9 cellular contexts compared by ENCODE assay signal in genomic region chr16:20300312-20301097, GRCh38. TPM values are rescaled to one million over a fixed set of nuclear protein-coding genes. Genes with fewer than 3 reads are reported as not detected.
DNase-seq lines count a peak whose midpoint lies in the region; ATAC-seq and TF ChIP-seq lines count a peak whose summit lies in the region.
"Had no signal": no experiment of that assay in that cellular context is flagged by ENCODE, and none has a peak within 500 bp of the region (broad histone marks: within the 10 kb centered on the region; RNA-seq: fewer than 3 reads in every experiment).

No MANE protein-coding gene starts in this region.

- H3K4me3 Mint-ChIP-seq in CD4-positive, alpha-beta T cell: no peak overlapping the region
- H3K4me3 Mint-ChIP-seq in MCF 10A (ENCODE audit: unreplicated experiment): no peak overlapping the region
- H3K4me3 Mint-ChIP-seq in stimulated activated naive B cell treated with anti-CD40 and anti-IgM and Interleukin-4, amounts not matched to agents 10 μg/mL and 1 μg/mL and 100 μg/mL, for 72 hours: no peak overlapping the region

- no peaks in the 10 kb centered on the region for H3K9me3 Mint-ChIP-seq in CD4-positive, alpha-beta T cell
- H3K9me3 Mint-ChIP-seq in MCF 10A (ENCODE audit: unreplicated experiment): peaks cover 8% of the 10 kb centered on the region
- H3K9me3 Mint-ChIP-seq in stimulated activated naive B cell treated with anti-CD40 and anti-IgM and Interleukin-4, amounts not matched to agents 10 μg/mL and 1 μg/mL and 100 μg/mL, for 72 hours: peaks cover 3 to 5% of the 10 kb centered on the region in 2 donors

- no TSS peak for BruUV-seq in MCF 10A (replicated peaks; lab: Mats Ljungman, UMichigan)

- H3K36me3 Mint-ChIP-seq in CD4-positive, alpha-beta T cell (ENCODE audit: low read depth): no peaks in the 10 kb centered on the region
- H3K36me3 Mint-ChIP-seq in MCF 10A (ENCODE audit: insufficient read depth, unreplicated experiment): no peaks in the 10 kb centered on the region
- no peaks in the 10 kb centered on the region for H3K36me3 Mint-ChIP-seq in stimulated activated naive B cell treated with anti-CD40 and anti-IgM and Interleukin-4, amounts not matched to agents 10 μg/mL and 1 μg/mL and 100 μg/mL, for 72 hours

- POLR2A ChIA-PET in CD4-positive, alpha-beta T cell (lab: Charles Lee): no interaction called here
- POLR2A ChIA-PET in RWPE1 (lab: Yijun Ruan, JAX; ENCODE audit: low non-redundant PET) (no interaction called here), MCF 10A (lab: Yijun Ruan, JAX) (interaction anchor here (0.6 to 1.6 kb wide), 2 partner anchors 393 to 613 kb away, joined by 3 to 7 read pairs; no protein-coding TSS in a partner anchor)

- TF ChIP-seq CTCF in CD4-positive, alpha-beta T cell (IDR thresholded peaks at IDR 0.05): peak; percentile 42
- TF ChIP-seq CTCF in RWPE1 (conservative IDR thresholded peaks at IDR 0.05; ENCODE audit: low read depth): peak; percentile 64
- TF ChIP-seq CTCF in MCF 10A (IDR thresholded peaks at IDR 0.05; ENCODE audit: unreplicated experiment): peak; percentile 74

- peaks cover 14% of the 10 kb centered on the region for H3K27me3 Mint-ChIP-seq in CD4-positive, alpha-beta T cell
- H3K27me3 Mint-ChIP-seq in MCF 10A (ENCODE audit: insufficient read depth, unreplicated experiment): peaks cover 54% of the 10 kb centered on the region
- H3K27me3 Mint-ChIP-seq in stimulated activated naive B cell treated with anti-CD40 and anti-IgM and Interleukin-4, amounts not matched to agents 10 μg/mL and 1 μg/mL and 100 μg/mL, for 72 hours: peaks cover 17 to 19% of the 10 kb centered on the region in 2 donors

- H3K27ac ChIP-seq in CD4-positive, alpha-beta T cell (ENCODE audit: low read depth, low read length): no peak overlapping the region
- H3K27ac ChIP-seq in RWPE1: no peak overlapping the region
- H3K27ac ChIP-seq: skin epidermis had no signal

- no peaks in the 10 kb centered on the region for H3K4me1 Mint-ChIP-seq in CD4-positive, alpha-beta T cell (ENCODE audit: low read depth)
- H3K4me1 Mint-ChIP-seq in MCF 10A (ENCODE audit: insufficient read depth, unreplicated experiment): no peaks in the 10 kb centered on the region
- H3K4me1 Mint-ChIP-seq in stimulated activated naive B cell treated with anti-CD40 and anti-IgM and Interleukin-4, amounts not matched to agents 10 μg/mL and 1 μg/mL and 100 μg/mL, for 72 hours: peaks cover 0 to 3% of the 10 kb centered on the region in 2 donors

- intact Hi-C loops in CD4-positive, alpha-beta T cell (cut with DNase I, micrococcal nuclease): loop anchor here in 1 of 2 experiments (2.0 kb wide), 1 partner anchor 394 kb away; no protein-coding TSS in a partner anchor
- intact Hi-C loops in MCF 10A (cut with micrococcal nuclease): loop anchor here (1.0 to 2.0 kb wide), 4 partner anchors 85 to 402 kb away; no protein-coding TSS in a partner anchor

- peaks cover 5% of the 10 kb centered on the region for H3K27me3 ChIP-seq in CD4-positive, alpha-beta T cell (ENCODE audit: control insufficient read depth, insufficient read depth, low read length)

- no peak for ATAC-seq in CD4-positive, alpha-beta T cell (ENCODE audit: poor library complexity)
- peak; percentile 69 for ATAC-seq in GM18909 (IDR thresholded peaks at IDR 0.05; ENCODE audit: poor library complexity, unreplicated experiment)
- peak; percentile 86 to 91 for ATAC-seq in stimulated activated naive B cell treated with anti-CD40 and anti-IgM and Interleukin-4, amounts not matched to agents 10 μg/mL and 1 μg/mL and 100 μg/mL, for 72 hours (replicated peaks)

- H3K9me3 ChIP-seq in CD4-positive, alpha-beta T cell (ENCODE audit: control insufficient read depth, low read length): no peaks in the 10 kb centered on the region

- DNase-seq in CD4-positive, alpha-beta T cell: peak in 4 of 10 experiments; percentile 1 to 2 (median 2)
- peak; percentile 58 for DNase-seq in LoVo (ENCODE audit: low spot score)
- peak; percentile 58 for DNase-seq in RWPE1 (ENCODE audit: low spot score)
- DNase-seq in MCF 10A (ENCODE audit: unreplicated experiment): peak; percentile 68
- peak; percentile 73 for DNase-seq in kidney tubule cell (ENCODE audit: low spot score)
- peak; percentile 9 for DNase-seq in stimulated activated naive B cell treated with anti-CD40 and anti-IgM and Interleukin-4, amounts not matched to agents 10 μg/mL and 1 μg/mL and 100 μg/mL, for 72 hours
- no peak for DNase-seq in T1000 (lab: John Stamatoyannopoulos, UW)

- CTCF ChIA-PET in CD4-positive, alpha-beta T cell (lab: Charles Lee): interaction anchor here (1.7 kb wide), 1 partner anchor 393 kb away, joined by 4 read pairs; no protein-coding TSS in a partner anchor
- CTCF ChIA-PET in RWPE1 (lab: Yijun Ruan, JAX) (interaction anchor here (0.6 to 1.8 kb wide), 20 partner anchors 9 to 745 kb away, joined by 3 to 32 read pairs (median 4); partner anchors contain the start of gene VPS35L), MCF 10A (lab: Yijun Ruan, JAX) (interaction anchor here (0.6 to 15.8 kb wide), 46 partner anchors 9 to 828 kb away, joined by 3 to 456 read pairs (median 4); partner anchors contain the start of genes IQCK, KNOP1 and PDILT)

- H3K27ac Mint-ChIP-seq in CD4-positive, alpha-beta T cell: no peak overlapping the region
- H3K27ac Mint-ChIP-seq in MCF 10A (ENCODE audit: low read depth, unreplicated experiment): no peak overlapping the region
- H3K27ac Mint-ChIP-seq in stimulated activated naive B cell treated with anti-CD40 and anti-IgM and Interleukin-4, amounts not matched to agents 10 μg/mL and 1 μg/mL and 100 μg/mL, for 72 hours: no peak overlapping the region

RNA-seq across cellular contexts. Expression of gene GP2, which starts 26.8 kb away (rescaled TPM):
- total RNA-seq in CD4-positive, alpha-beta T cell: not detected
- not detected in 2 replicates for total RNA-seq in MCF 10A (2022)

RNA-seq across cellular contexts. Expression of gene UMOD, which starts 52.0 kb away (rescaled TPM):
- not detected for total RNA-seq in CD4-positive, alpha-beta T cell
- total RNA-seq in MCF 10A (2022): not detected in 2 replicates
